28 cellular contexts compared by ENCODE assay signal in genomic region chr19:4537953-4538600, GRCh38. TPM values are rescaled to one million over a fixed set of nuclear protein-coding genes. Genes with fewer than 3 reads are reported as not detected.
DNase-seq lines count a peak whose midpoint lies in the region; ATAC-seq and TF ChIP-seq lines count a peak whose summit lies in the region.
"Had no signal": no experiment of that assay in that cellular context is flagged by ENCODE, and none has a peak within 500 bp of the region (broad histone marks: within the 10 kb centered on the region; RNA-seq: fewer than 3 reads in every experiment).

No MANE protein-coding gene starts in this region.

- H3K27ac ChIP-seq in BLaER1 treated with 17β-estradiol and CSF1 and Interleukin-3, amounts not matched to agents 10 nM and 100 nM = peak overlapping the region in 4 of 11 experiments; percentile 80 to 84 (median 80); a peak in 6 of 22 replicates
- H3K27ac ChIP-seq in lower lobe of right lung = no peak overlapping the region
- H3K27ac ChIP-seq: cardiac muscle cell, prostate gland had no signal

- H4K20me1 ChIP-seq in BLaER1 treated with 17β-estradiol and CSF1 and Interleukin-3, amounts not matched to agents 10 nM and 100 nM = no peaks in the 10 kb centered on the region

- H3K27me3 Mint-ChIP-seq in nephron progenitor cell (ENCODE audit: low read depth, poor library complexity) = peaks cover 35% of the 10 kb centered on the region
- peaks cover 7 to 14% of the 10 kb centered on the region in 2 donors for H3K27me3 Mint-ChIP-seq in natural killer cell treated with Interleukin-12 subunit alpha and Interleukin-12 subunit beta and Interleukin-15 and Interleukin-18, amount 100 ng/mL, for 72 hours

- peaks cover 22 to 81% (median 65%) of the 10 kb centered on the region in 10 experiments for H3K4me1 ChIP-seq in BLaER1 treated with 17β-estradiol and CSF1 and Interleukin-3, amounts not matched to agents 10 nM and 100 nM
- H3K4me1 ChIP-seq in lower lobe of right lung = peaks cover 16% of the 10 kb centered on the region
- H3K4me1 ChIP-seq: prostate gland had no signal

- peaks cover 31% of the 10 kb centered on the region for H3K4me1 Mint-ChIP-seq in nephron progenitor cell
- H3K4me1 Mint-ChIP-seq in natural killer cell treated with Interleukin-12 subunit alpha and Interleukin-12 subunit beta and Interleukin-15 and Interleukin-18, amount 100 ng/mL, for 72 hours (ENCODE audit: low read depth in 2 of 2) = peaks cover 0 to 9% of the 10 kb centered on the region in 2 donors

- H3K9me3 ChIP-seq in BLaER1 treated with 17β-estradiol and CSF1 and Interleukin-3, amounts not matched to agents 10 nM and 100 nM (replicated peaks in 1 of 11) = peaks cover 9 to 15% (median 11%) of the 10 kb centered on the region in 11 experiments; a peak in 21 of 22 replicates
- peaks cover 6% of the 10 kb centered on the region for H3K9me3 ChIP-seq in lower lobe of right lung
- H3K9me3 ChIP-seq: mucosa of descending colon, prostate gland had no signal

- H3K9me3 Mint-ChIP-seq in nephron progenitor cell = peaks cover 8% of the 10 kb centered on the region
- no peaks in the 10 kb centered on the region for H3K9me3 Mint-ChIP-seq in natural killer cell treated with Interleukin-12 subunit alpha and Interleukin-12 subunit beta and Interleukin-15 and Interleukin-18, amount 100 ng/mL, for 72 hours
- H3K9me3 Mint-ChIP-seq: CD4-positive, alpha-beta T cell; dendritic cell treated with granulocyte-macrophage colony-stimulating factor and Interleukin-4, amounts not matched to agents 40 ng/mL and 50 ng/mL, for 4 days; immature natural killer cell; neural crest cell; T-cell had no signal

- DNase-seq in DMS79 (lab: John Stamatoyannopoulos, UW) (peak; percentile 23), SK-N-DZ (ENCODE audit: low spot score) (peak; percentile 41), nephron progenitor cell (no peak), NCI-H510A treated with DMSO at 0.1 percent for 48 hours (lab: John Stamatoyannopoulos, UW) (no peak), lower lobe of right lung (no peak)
- DNase-seq in natural killer cell treated with Interleukin-12 subunit alpha and Interleukin-12 subunit beta and Interleukin-15 and Interleukin-18, amount 100 ng/mL, for 72 hours (ENCODE audit: low spot score) = no peak
- DNase-seq: activated CD4-positive, alpha-beta T cell treated with anti-CD3 and anti-CD28 coated beads for 4 hours; activated naive CD4-positive, alpha-beta T cell treated with anti-CD3 and anti-CD28 coated beads, Interleukin-2, amount 10 ng/mL, durations not matched to agents 7 days and 5 days; activated T-cell treated with anti-CD3 and anti-CD28 coated beads, Interleukin-2, amount 50 U/mL, for 48 hours; amygdala; CD4-positive, alpha-beta T cell; immature natural killer cell; left ventricle myocardium superior; mucosa of descending colon; OCI-M1; SIG-M5; small intestine; stimulated activated CD4-positive, alpha-beta T cell treated with anti-CD3 and anti-CD28 coated beads, Interleukin-2, amount 100 ng/mL, for 48 hours; stimulated activated naive CD4-positive, alpha-beta T cell; T-cell had no signal

- ATAC-seq in GM21390 (IDR thresholded peaks at IDR 0.05; ENCODE audit: unreplicated experiment) (no peak), lower lobe of right lung (no peak)
- no peak for ATAC-seq in natural killer cell treated with Interleukin-12 subunit alpha and Interleukin-12 subunit beta and Interleukin-15 and Interleukin-18, amount 100 ng/mL, for 72 hours
- ATAC-seq: left ventricle myocardium superior, mucosa of descending colon, T-cell had no signal

- peak overlapping the region in 2 of 10 experiments; percentile 45 to 60; a peak in 4 of 20 replicates for H3K4me3 ChIP-seq in BLaER1 treated with 17β-estradiol and CSF1 and Interleukin-3, amounts not matched to agents 10 nM and 100 nM
- H3K4me3 ChIP-seq in lower lobe of right lung = no peak overlapping the region
- H3K4me3 ChIP-seq: cardiac muscle cell, mucosa of descending colon, prostate gland had no signal

- H3K9ac ChIP-seq in BLaER1 treated with 17β-estradiol and CSF1 and Interleukin-3, amounts not matched to agents 10 nM and 100 nM = peak overlapping the region in 4 of 11 experiments; percentile 4 to 67 (median 8); a peak in 3 of 22 replicates

- H3K27ac Mint-ChIP-seq in nephron progenitor cell = peak overlapping the region; percentile 25
- H3K27ac Mint-ChIP-seq in natural killer cell treated with Interleukin-12 subunit alpha and Interleukin-12 subunit beta and Interleukin-15 and Interleukin-18, amount 100 ng/mL, for 72 hours = no peak overlapping the region
- H3K27ac Mint-ChIP-seq: activated naive CD4-positive, alpha-beta T cell treated with anti-CD3 and anti-CD28 coated beads, Interleukin-2, amount 10 ng/mL, durations not matched to agents 7 days and 5 days; CD4-positive, alpha-beta T cell; immature natural killer cell; T-cell had no signal

- H3K4me2 ChIP-seq in BLaER1 treated with 17β-estradiol and CSF1 and Interleukin-3, amounts not matched to agents 10 nM and 100 nM = peak overlapping the region in 8 of 11 experiments; percentile 18 to 95 (median 77); a peak in 12 of 22 replicates

- TF ChIP-seq CTCF in nephron progenitor cell (IDR thresholded peaks at IDR 0.05) (no peak), lower lobe of right lung (IDR thresholded peaks at IDR 0.05) (no peak)

- peaks cover 0 to 7% (median 0%) of the 10 kb centered on the region in 11 experiments; a peak in 2 of 22 replicates for H3K36me3 ChIP-seq in BLaER1 treated with 17β-estradiol and CSF1 and Interleukin-3, amounts not matched to agents 10 nM and 100 nM
- no peaks in the 10 kb centered on the region for H3K36me3 ChIP-seq in lower lobe of right lung
- H3K36me3 ChIP-seq: cardiac muscle cell, prostate gland had no signal

- no peak overlapping the region for H3K4me3 Mint-ChIP-seq in nephron progenitor cell
- no peak overlapping the region for H3K4me3 Mint-ChIP-seq in natural killer cell treated with Interleukin-12 subunit alpha and Interleukin-12 subunit beta and Interleukin-15 and Interleukin-18, amount 100 ng/mL, for 72 hours
- H3K4me3 Mint-ChIP-seq: activated naive CD4-positive, alpha-beta T cell treated with anti-CD3 and anti-CD28 coated beads, Interleukin-2, amount 10 ng/mL, durations not matched to agents 7 days and 5 days; CD4-positive, alpha-beta T cell; dendritic cell treated with granulocyte-macrophage colony-stimulating factor and Interleukin-4, amounts not matched to agents 40 ng/mL and 50 ng/mL, for 4 days; immature natural killer cell; neural crest cell; T-cell had no signal

- H3K27me3 ChIP-seq in BLaER1 treated with 17β-estradiol and CSF1 and Interleukin-3, amounts not matched to agents 10 nM and 100 nM = peaks cover 0 to 14% (median 0%) of the 10 kb centered on the region in 11 experiments; a peak in 6 of 22 replicates
- H3K27me3 ChIP-seq in lower lobe of right lung (ENCODE audit: low read depth) = peaks cover 11% of the 10 kb centered on the region
- H3K27me3 ChIP-seq: cardiac muscle cell had no signal

- intact Hi-C loops in lower lobe of right lung (cut with DNase I) = no loop called here

- H3K36me3 Mint-ChIP-seq in nephron progenitor cell (ENCODE audit: low read depth) = no peaks in the 10 kb centered on the region
- H3K36me3 Mint-ChIP-seq in natural killer cell treated with Interleukin-12 subunit alpha and Interleukin-12 subunit beta and Interleukin-15 and Interleukin-18, amount 100 ng/mL, for 72 hours = no peaks in the 10 kb centered on the region
- H3K36me3 Mint-ChIP-seq: activated naive CD4-positive, alpha-beta T cell treated with anti-CD3 and anti-CD28 coated beads, Interleukin-2, amount 10 ng/mL, durations not matched to agents 7 days and 5 days; immature natural killer cell; T-cell had no signal

RNA-seq across cellular contexts. Expression of gene LRG1, which starts 1.8 kb away (rescaled TPM):
- polyA plus RNA-seq in SK-N-DZ (2014; cell fraction: cytosol; rRNA removed) = not detected in 2 replicates
- polyA plus RNA-seq in SK-N-DZ (2014; cell fraction: nucleus; rRNA removed) = not detected in 2 replicates
- under 1 TPM in 1 of 2 donors, not detected in 1; 0.36 TPM for total RNA-seq in natural killer cell treated with Interleukin-12 subunit alpha and Interleukin-12 subunit beta and Interleukin-15 and Interleukin-18, amount 100 ng/mL, for 72 hours
- total RNA-seq in lower lobe of right lung = 14.9 TPM
- total RNA-seq: CD4-positive, alpha-beta T cell; LHCN-M2 had no signal
- polyA plus RNA-seq: immature natural killer cell had no signal

RNA-seq across cellular contexts. Expression of gene PLIN5, which starts 3.1 kb away (rescaled TPM):
- 0.60 and 0.77 TPM in 2 replicates for polyA plus RNA-seq in SK-N-DZ (2014; cell fraction: cytosol; rRNA removed)
- polyA plus RNA-seq in SK-N-DZ (2014; cell fraction: nucleus; rRNA removed) = 2.4 and 3.9 TPM in 2 replicates
- not detected for total RNA-seq in natural killer cell treated with Interleukin-12 subunit alpha and Interleukin-12 subunit beta and Interleukin-15 and Interleukin-18, amount 100 ng/mL, for 72 hours
- total RNA-seq in lower lobe of right lung = 19.9 TPM
- polyA plus RNA-seq: immature natural killer cell had no signal

RNA-seq across cellular contexts. Expression of gene PLIN4, which starts 19.8 kb away (rescaled TPM):
- polyA plus RNA-seq in SK-N-DZ (2014; cell fraction: cytosol; rRNA removed) = 0.01 and 0.07 TPM in 2 replicates
- 0.08 and 0.15 TPM in 2 replicates for polyA plus RNA-seq in SK-N-DZ (2014; cell fraction: nucleus; rRNA removed)
- total RNA-seq in natural killer cell treated with Interleukin-12 subunit alpha and Interleukin-12 subunit beta and Interleukin-15 and Interleukin-18, amount 100 ng/mL, for 72 hours = not detected
- 4.6 TPM for total RNA-seq in lower lobe of right lung
- total RNA-seq: CD4-positive, alpha-beta T cell; endothelial cell of umbilical vein had no signal

RNA-seq across cellular contexts. Expression of gene SEMA6B, which starts 21.4 kb away (rescaled TPM):
- 2.1 and 2.6 TPM in 2 replicates for polyA plus RNA-seq in SK-N-DZ (2014; cell fraction: cytosol; rRNA removed)
- 2.5 and 2.6 TPM in 2 replicates for polyA plus RNA-seq in SK-N-DZ (2014; cell fraction: nucleus; rRNA removed)
- total RNA-seq in natural killer cell treated with Interleukin-12 subunit alpha and Interleukin-12 subunit beta and Interleukin-15 and Interleukin-18, amount 100 ng/mL, for 72 hours = under 1 TPM in 1 of 2 donors, not detected in 1; 0.14 TPM
- total RNA-seq in lower lobe of right lung = 11.3 TPM
- polyA plus RNA-seq: immature natural killer cell had no signal

Comparison
In these comparisons a context has a peak if more than half of its experiments do, and no peak if none do; other contexts are left out.
1. DNase-seq: peak in DMS79 (single experiment) and SK-N-DZ (single experiment); none in nephron progenitor cell (single experiment), NCI-H510A treated with DMSO at 0.1 percent for 48 hours (single experiment), natural killer cell treated with Interleukin-12 subunit alpha and Interleukin-12 subunit beta and Interleukin-15 and Interleukin-18, amount 100 ng/mL, for 72 hours (single experiment) and lower lobe of right lung (single experiment).
2. RNA of gene LRG1, which starts 1.8 kb away (total RNA-seq): 14.9 TPM in lower lobe of right lung (single experiment); 0.36 TPM in natural killer cell treated with Interleukin-12 subunit alpha and Interleukin-12 subunit beta and Interleukin-15 and Interleukin-18, amount 100 ng/mL, for 72 hours; every median in the first group is over 10 times any median in the second.
3. RNA of gene PLIN5, which starts 3.1 kb away (total RNA-seq): 19.9 TPM in lower lobe of right lung (single experiment); not detected in natural killer cell treated with Interleukin-12 subunit alpha and Interleukin-12 subunit beta and Interleukin-15 and Interleukin-18, amount 100 ng/mL, for 72 hours; every median in the first group is over 10 times any median in the second.